Comparison of ENCODE assay signal across 26 cellular contexts in the genomic region with DNA sequence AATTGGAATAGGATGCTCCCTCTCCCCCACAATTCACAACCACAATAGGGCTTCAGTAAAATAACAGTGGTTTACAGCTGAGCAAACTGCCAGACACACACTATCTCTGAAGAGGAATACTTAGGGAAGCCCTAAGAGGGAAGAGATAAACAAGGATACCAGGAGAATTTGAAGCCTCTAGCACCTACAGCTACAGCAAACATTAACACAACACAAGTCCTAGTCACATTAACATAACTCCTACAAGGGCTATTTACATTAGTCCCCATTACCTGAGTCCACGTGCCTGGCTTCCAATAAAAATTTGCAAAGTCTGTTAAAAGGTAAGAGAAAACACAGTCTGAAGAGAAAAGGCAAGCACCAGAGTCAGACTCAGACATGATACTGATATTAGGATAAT.
DNase-seq lines count a peak whose midpoint lies in the region; ATAC-seq and TF ChIP-seq lines count a peak whose summit lies in the region.
"Had no signal": no experiment of that assay in that cellular context is flagged by ENCODE, and none has a peak within 500 bp of the region (broad histone marks: within the 10 kb centered on the region; RNA-seq: fewer than 3 reads in every experiment).

No MANE protein-coding gene starts in this region.

- H3K36me3 Mint-ChIP-seq in GM23338 (ENCODE audit: low read depth) (no peaks in the 10 kb centered on the region), endodermal cell (ENCODE audit: low read depth) (peaks cover 2% of the 10 kb centered on the region)
- H3K36me3 Mint-ChIP-seq: IgD-negative memory B cell, T-cell had no signal

- H2AFZ ChIP-seq in GM23338: no peak overlapping the region

- H3K9ac ChIP-seq in HUES64 (ENCODE audit: low read depth, low read length): no peak overlapping the region
- no peak overlapping the region for H3K9ac ChIP-seq in endodermal cell (ENCODE audit: extremely low read depth, low read length, poor library complexity, severe bottlenecking)
- H3K9ac ChIP-seq: BLaER1, KMS-11 had no signal

- H3K4me1 ChIP-seq in GM23338 (ENCODE audit: insufficient read depth) (peaks cover 21% of the 10 kb centered on the region), HUES64 (ENCODE audit: insufficient read depth, low read length) (peaks cover 28% of the 10 kb centered on the region), endodermal cell (ENCODE audit: control insufficient read depth, insufficient read depth, low read length) (peaks cover 5% of the 10 kb centered on the region), uterus (no peaks in the 10 kb centered on the region)
- H3K4me1 ChIP-seq: BLaER1 had no signal

- H3K27ac Mint-ChIP-seq in GM23338 (no peak overlapping the region), endodermal cell (peak overlapping the region; percentile 79)
- H3K27ac Mint-ChIP-seq in stimulated activated naive CD8-positive, alpha-beta T cell treated with anti-CD3 and anti-CD28 coated beads, Interleukin-15, amount 100 ng/mL, for 72 hours: no peak overlapping the region
- H3K27ac Mint-ChIP-seq: CD4-positive, alpha-beta T cell; IgD-negative memory B cell; T-cell had no signal

- H3K4me3 ChIP-seq in GM23338 (no peak overlapping the region), HUES64 (ENCODE audit: low read length) (no peak overlapping the region), endodermal cell (ENCODE audit: low read length) (no peak overlapping the region), uterus (no peak overlapping the region)
- H3K4me3 ChIP-seq: BLaER1 had no signal

- H3K9me3 ChIP-seq in HUES64 (ENCODE audit: insufficient read depth, low read depth, low read length) (no peaks in the 10 kb centered on the region), endodermal cell (ENCODE audit: control insufficient read depth, low read length) (peaks cover 12% of the 10 kb centered on the region), uterus (no peaks in the 10 kb centered on the region)
- H3K9me3 ChIP-seq: BLaER1 had no signal

- DNase-seq in GM23338 (ENCODE audit: low spot score) (peak; percentile 69), endodermal cell (peak; percentile 63), iPS-NIHi11 (ENCODE audit: low spot score) (peak; percentile 32), NCI-H146 (lab: John Stamatoyannopoulos, UW) (no peak), HuH-7.5 (ENCODE audit: low spot score) (no peak), uterus (no peak)
- DNase-seq in stimulated activated naive CD8-positive, alpha-beta T cell treated with anti-CD3 and anti-CD28 coated beads, Interleukin-15, amount 100 ng/mL, for 72 hours: no peak
- DNase-seq: CD4-positive, alpha-beta T cell; COR-L47; DMS79; EL; GF-D8; MM.1S; NCI-H1694 treated with DMSO at 0.1 percent for 48 hours; NCI-H2081 treated with DMSO at 0.1 percent for 48 hours; NCI-H2171 treated with DMSO at 0.1 percent for 48 hours; NCI-H446; NCI-H526 treated with DMSO at 0.1 percent for 48 hours; SHP77; T-cell had no signal

- 0 out of 2 replicates have a peak overlapping the region, but pooled peaks have one; percentile 33 for H3K4me2 ChIP-seq in GM23338
- H3K4me2 ChIP-seq: BLaER1, KMS-11 had no signal

- H3K4me1 Mint-ChIP-seq in GM23338 (peaks cover 27% of the 10 kb centered on the region), endodermal cell (peaks cover 37% of the 10 kb centered on the region)
- H3K4me1 Mint-ChIP-seq in stimulated activated naive CD8-positive, alpha-beta T cell treated with anti-CD3 and anti-CD28 coated beads, Interleukin-15, amount 100 ng/mL, for 72 hours: no peaks in the 10 kb centered on the region
- H3K4me1 Mint-ChIP-seq: IgD-negative memory B cell, T-cell had no signal

- intact Hi-C loops in uterus (cut with DNase I; ENCODE audit: low total_unique reads): no loop called here

- no peaks in the 10 kb centered on the region for H3K79me2 ChIP-seq in GM23338 (replicated peaks; ENCODE audit: insufficient read depth)

- H3K9me3 Mint-ChIP-seq in GM23338: no peaks in the 10 kb centered on the region; the same call in 2 of the 3 replicates
- peaks cover 3% of the 10 kb centered on the region for H3K9me3 Mint-ChIP-seq in endodermal cell
- H3K9me3 Mint-ChIP-seq in stimulated activated naive CD8-positive, alpha-beta T cell treated with anti-CD3 and anti-CD28 coated beads, Interleukin-15, amount 100 ng/mL, for 72 hours: peaks cover 8% of the 10 kb centered on the region in 2 donors

- TF ChIP-seq CTCF in GM23338 (conservative IDR thresholded peaks at IDR 0.05; ENCODE audit: low read depth in 2 of 2) (no peak), endodermal cell (conservative IDR thresholded peaks at IDR 0.05) (no peak), uterus (IDR thresholded peaks at IDR 0.05) (no peak)

- H3K27me3 ChIP-seq in GM23338 (ENCODE audit: insufficient read depth) (no peaks in the 10 kb centered on the region), HUES64 (ENCODE audit: insufficient read depth, low read length) (no peaks in the 10 kb centered on the region), endodermal cell (ENCODE audit: control insufficient read depth, insufficient read depth, low read length, poor library complexity, severe bottlenecking) (no peaks in the 10 kb centered on the region), uterus (no peaks in the 10 kb centered on the region)
- H3K27me3 ChIP-seq: BLaER1 had no signal

- H3K9me2 ChIP-seq in GM23338 (ENCODE audit: insufficient read depth): no peaks in the 10 kb centered on the region

- TF ChIP-seq POLR2A in uterus (IDR thresholded peaks at IDR 0.05): no peak

- peak overlapping the region; percentile 56; the same call in 1 of the 2 replicates for H3K27ac ChIP-seq in GM23338 (ENCODE audit: low read depth)
- H3K27ac ChIP-seq in HUES64 (ENCODE audit: low read depth, low read length): peak overlapping the region; percentile 37; the same call in 1 of the 2 replicates
- no peak overlapping the region for H3K27ac ChIP-seq in endodermal cell (ENCODE audit: low read depth, low read length)
- no peak overlapping the region for H3K27ac ChIP-seq in uterus
- H3K27ac ChIP-seq: BLaER1, KMS-11, RWPE1 had no signal

- no peaks in the 10 kb centered on the region for H3F3A ChIP-seq in GM23338 (replicated peaks; ENCODE audit: low read depth)

- H3K36me3 ChIP-seq in GM23338 (ENCODE audit: insufficient read depth) (no peaks in the 10 kb centered on the region), HUES64 (ENCODE audit: insufficient read depth, low read length) (no peaks in the 10 kb centered on the region), endodermal cell (ENCODE audit: control insufficient read depth, insufficient read depth, low read length) (no peaks in the 10 kb centered on the region), uterus (no peaks in the 10 kb centered on the region)
- H3K36me3 ChIP-seq: BLaER1 had no signal

- H3K4me3 Mint-ChIP-seq in GM23338 (no peak overlapping the region; the same call in 2 of the 3 replicates), endodermal cell (no peak overlapping the region)
- no peak overlapping the region for H3K4me3 Mint-ChIP-seq in stimulated activated naive CD8-positive, alpha-beta T cell treated with anti-CD3 and anti-CD28 coated beads, Interleukin-15, amount 100 ng/mL, for 72 hours
- H3K4me3 Mint-ChIP-seq: CD4-positive, alpha-beta T cell; IgD-negative memory B cell; T-cell had no signal

- no peaks in the 10 kb centered on the region for H4K20me1 ChIP-seq in GM23338 (replicated peaks; ENCODE audit: insufficient read depth)
- H4K20me1 ChIP-seq: BLaER1 had no signal

- peak; percentile 100 for ATAC-seq in GM23338
- no peak for ATAC-seq in stimulated activated naive CD8-positive, alpha-beta T cell treated with anti-CD3 and anti-CD28 coated beads, Interleukin-15, amount 100 ng/mL, for 72 hours
- ATAC-seq: Panc1, T-cell had no signal

- H3K27me3 Mint-ChIP-seq in GM23338 (ENCODE audit: insufficient read depth, low read depth, poor library complexity): peaks cover 3% of the 10 kb centered on the region
- no peaks in the 10 kb centered on the region for H3K27me3 Mint-ChIP-seq in endodermal cell (ENCODE audit: insufficient read depth)
- no peaks in the 10 kb centered on the region for H3K27me3 Mint-ChIP-seq in stimulated activated naive CD8-positive, alpha-beta T cell treated with anti-CD3 and anti-CD28 coated beads, Interleukin-15, amount 100 ng/mL, for 72 hours
- H3K27me3 Mint-ChIP-seq: CD4-positive, alpha-beta T cell; IgD-negative memory B cell; T-cell had no signal

- WGBS in HUES64: 0% methylated on average over 1 of the region's 1 CpG
- 0% methylated on average over 1 of the region's 1 CpG; no CpG with 5 or more reads in 1 of the 2 experiments for WGBS in endodermal cell (ENCODE audit: insufficient coverage in 1 of 2, insufficient read length in 1 of 2), 2 experiments

TF ChIP-seq in GM23338, 12 proteins besides CTCF, POLR2A, EP300 and RAD21 (continues in another document):
- no peak for TF ChIP-seq STAT1 (IDR thresholded peaks at IDR 0.05; ENCODE audit: unreplicated experiment)

Comparison
In these comparisons a context has a peak if more than half of its experiments do, and no peak if none do; other contexts are left out.
1. DNase-seq: peak in GM23338 (single experiment), endodermal cell (single experiment) and iPS-NIHi11 (single experiment); none in NCI-H146 (single experiment), HuH-7.5 (single experiment), stimulated activated naive CD8-positive, alpha-beta T cell treated with anti-CD3 and anti-CD28 coated beads, Interleukin-15, amount 100 ng/mL, for 72 hours (0 of 2) and uterus (0 of 2).
2. H3K27ac ChIP-seq: peak in GM23338 (single experiment) and HUES64 (single experiment); none in endodermal cell (single experiment) and uterus (0 of 2).